Comparison of ENCODE assay signal across 18 cellular contexts in genomic region chr7:29296421-29296820, GRCh38.
DNase-seq lines count a peak whose midpoint lies in the region; ATAC-seq, FAIRE-seq and TF ChIP-seq lines count a peak whose summit lies in the region.
"Had no signal": no experiment of that assay in that cellular context is flagged by ENCODE, and none has a peak within 500 bp of the region (broad histone marks: within the 10 kb centered on the region; RNA-seq: fewer than 3 reads in every experiment).

No MANE protein-coding gene starts in this region.

- H3K4me3 ChIP-seq in H1 (ENCODE audit: extremely low read depth in 1 of 4, insufficient read depth in 2 of 4, low read depth in 3 of 4, low read length in 4 of 4): peak overlapping the region in 1 of 4 experiments; percentile 30; a peak in 1 of 8 replicates
- H3K4me3 ChIP-seq: GM12878, K562 had no signal

- H3K27me3 Mint-ChIP-seq in H9 (ENCODE audit: low read depth): no peaks in the 10 kb centered on the region
- peaks cover 6% of the 10 kb centered on the region for H3K27me3 Mint-ChIP-seq in memory B cell
- H3K27me3 Mint-ChIP-seq: B cell; CD4-positive, alpha-beta T cell had no signal

- H4K8ac ChIP-seq in H9 (replicated peaks; ENCODE audit: insufficient read length, low read depth, low read length) (no peak overlapping the region), H1 (ENCODE audit: extremely low read depth, insufficient read depth, low read length) (no peak overlapping the region)

- no peak overlapping the region for H2BK15ac ChIP-seq in H9 (ENCODE audit: low read depth, low read length)
- H2BK15ac ChIP-seq in H1 (ENCODE audit: low read length): no peak overlapping the region

- H3K9me3 Mint-ChIP-seq in H9 (no peaks in the 10 kb centered on the region), memory B cell (no peaks in the 10 kb centered on the region)
- H3K9me3 Mint-ChIP-seq: CD4-positive, alpha-beta T cell had no signal

- TF ChIP-seq POLR2A in H1 (IDR thresholded peaks at IDR 0.05; ENCODE audit: control extremely low read depth in 1 of 2, low read depth in 2 of 2, low read length in 2 of 2): no peak
- no peak for TF ChIP-seq POLR2A in GM12892 (IDR thresholded peaks at IDR 0.05; ENCODE audit: low read depth, low read length)

- FAIRE-seq in H1 (lab: Jason Lieb, UNC) (peak; percentile 94), GM12892 (lab: Jason Lieb, UNC) (no peak)
- FAIRE-seq: GM12878, GM19239, K562 had no signal

- peak in 1 of 2 experiments; percentile 59; a peak in 1 of 3 replicates for TF ChIP-seq EP300 in H1 (IDR thresholded peaks at IDR 0.05; ENCODE audit: borderline replicate concordance in 1 of 2, low read depth in 2 of 2, low read length in 2 of 2)

- no peaks in the 10 kb centered on the region for H3K36me3 ChIP-seq in H1 (ENCODE audit: control insufficient read depth in 2 of 4, insufficient read depth in 4 of 4, low read length in 3 of 4)

- DNase-seq in H9 (no peak), NCI-H526 (lab: John Stamatoyannopoulos, UW) (peak; percentile 95 to 98), H1 (ENCODE audit: low read depth in 1 of 2, low spot score in 2 of 2) (no peak), memory B cell (ENCODE audit: low spot score in 2 of 2) (no peak), GM12892 (ENCODE audit: insufficient read length) (no peak), NCI-H1105 treated with DMSO at 0.1 percent for 48 hours (lab: John Stamatoyannopoulos, UW) (no peak)
- DNase-seq: ACHN; C1 segment of cervical spinal cord; Calu3; CD4-positive, alpha-beta T cell; DMS 273 treated with DMSO at 0.1 percent for 48 hours; H7; Kasumi-1 had no signal

- peaks cover 70 to 81% of the 10 kb centered on the region in 2 experiments for H3K4me1 Mint-ChIP-seq in H9
- H3K4me1 Mint-ChIP-seq in memory B cell: peaks cover 7% of the 10 kb centered on the region

- H3K4me2 ChIP-seq in H9 (ENCODE audit: insufficient read depth, insufficient read length, low read length) (peak overlapping the region; percentile 11), H1 (ENCODE audit: insufficient read depth in 1 of 2, low read depth in 2 of 2, low read length in 2 of 2) (peak overlapping the region; percentile 24 to 50; a peak in 2 of 4 replicates)

- no peaks in the 10 kb centered on the region for H3K36me3 Mint-ChIP-seq in H9 (ENCODE audit: insufficient read depth in 1 of 3, low read depth in 3 of 3)
- no peaks in the 10 kb centered on the region for H3K36me3 Mint-ChIP-seq in memory B cell

- no peak overlapping the region for H3K14ac ChIP-seq in H9 (ENCODE audit: insufficient read depth, low read length)
- H3K14ac ChIP-seq in H1 (ENCODE audit: insufficient read length): no peak overlapping the region

- CTCF ChIA-PET in H1 (lab: Charles Lee; ENCODE audit: partially characterized antibody): interaction anchor here (0.6 to 6.8 kb wide), 16 partner anchors 11 to 370 kb away, joined by 3 to 67 read pairs (median 4); no protein-coding TSS in a partner anchor

- TF ChIP-seq RAD21 in H1 (IDR thresholded peaks at IDR 0.05 in 1 of 2, conservative IDR thresholded peaks at IDR 0.05 in 1 of 2; ENCODE audit: low read depth in 2 of 2, low read length in 2 of 2): no peak

- H3K27ac ChIP-seq in H9 (ENCODE audit: insufficient read length, low read depth, low read length) (peak overlapping the region; percentile 34), H1 (ENCODE audit: low read depth, low read length) (no peak overlapping the region)

- H3K27ac Mint-ChIP-seq in H9 (peak overlapping the region in 2 of 3 experiments; percentile 91; a peak in 5 of 7 replicates), memory B cell (no peak overlapping the region)
- H3K27ac Mint-ChIP-seq: B cell; CD4-positive, alpha-beta T cell had no signal

- H2BK12ac ChIP-seq in H9 (ENCODE audit: insufficient read length, low read depth, low read length) (no peak overlapping the region), H1 (ENCODE audit: low read depth, low read length) (no peak overlapping the region)

- TF ChIP-seq CTCF in H9 (conservative IDR thresholded peaks at IDR 0.05): no peak
- no peak for TF ChIP-seq CTCF in H1 (IDR thresholded peaks at IDR 0.05; ENCODE audit: control extremely low read depth in 1 of 3, insufficient read depth in 1 of 3, low read depth in 1 of 3, low read length in 3 of 3)

- H3T11ph ChIP-seq in H9 (ENCODE audit: low read length): no peak overlapping the region

- POLR2A ChIA-PET in H1 (lab: Charles Lee; ENCODE audit: partially characterized antibody): no interaction called here

- H2AK5ac ChIP-seq in H9 (ENCODE audit: insufficient read length, low read length): no peak overlapping the region
- no peak overlapping the region for H2AK5ac ChIP-seq in H1 (ENCODE audit: low read depth, low read length)

- H3K79me2 ChIP-seq in H9 (ENCODE audit: insufficient read depth, low read length) (no peaks in the 10 kb centered on the region), H1 (ENCODE audit: control insufficient read depth in 1 of 2, insufficient read depth in 2 of 2, low read length in 2 of 2) (no peaks in the 10 kb centered on the region)

- no peak overlapping the region for H3K23ac ChIP-seq in H9 (ENCODE audit: insufficient read length, low read depth, low read length)
- H3K23ac ChIP-seq in H1 (ENCODE audit: insufficient read length): no peak overlapping the region

- H3K27me3 ChIP-seq in H9 (ENCODE audit: insufficient read depth, low read length) (no peaks in the 10 kb centered on the region), H1 (replicated peaks in 1 of 4; ENCODE audit: control insufficient read depth in 3 of 4, extremely low read depth in 1 of 4, insufficient read depth in 3 of 4, low read length in 3 of 4) (no peaks in the 10 kb centered on the region)

- H2BK5ac ChIP-seq in H9 (ENCODE audit: insufficient read length, low read length): no peak overlapping the region
- H2BK5ac ChIP-seq in H1 (ENCODE audit: low read depth, low read length): peak overlapping the region; percentile 38; the same call in 1 of the 2 replicates

- H3K23me2 ChIP-seq in H9 (ENCODE audit: insufficient read length, low read depth, low read length, poor library complexity, severe bottlenecking): no peaks in the 10 kb centered on the region
- H3K23me2 ChIP-seq in H1 (ENCODE audit: low read depth, low read length): no peaks in the 10 kb centered on the region; the same call in 1 of the 2 replicates

- no peak overlapping the region for H3K4me3 Mint-ChIP-seq in H9
- no peak overlapping the region for H3K4me3 Mint-ChIP-seq in memory B cell
- H3K4me3 Mint-ChIP-seq: B cell; CD4-positive, alpha-beta T cell had no signal

- H4K20me1 ChIP-seq in H9 (ENCODE audit: control insufficient read depth, insufficient read depth, insufficient read length): no peaks in the 10 kb centered on the region
- H4K20me1 ChIP-seq in H1 (replicated peaks in 1 of 2; ENCODE audit: control insufficient read depth in 1 of 2, insufficient read depth in 2 of 2, low read length in 2 of 2): no peaks in the 10 kb centered on the region

- ATAC-seq in memory B cell (ENCODE audit: low read depth): peak; percentile 59
- ATAC-seq in GM18520 (IDR thresholded peaks at IDR 0.05; ENCODE audit: unreplicated experiment): no peak

- H2BK20ac ChIP-seq in H9 (ENCODE audit: low read depth, low read length, poor library complexity, severe bottlenecking) (no peak overlapping the region), H1 (ENCODE audit: low read length) (no peak overlapping the region; the same call in 1 of the 2 replicates)

- no peak overlapping the region for H2BK120ac ChIP-seq in H9 (ENCODE audit: low read depth, low read length, poor library complexity, severe bottlenecking)
- no peak overlapping the region for H2BK120ac ChIP-seq in H1 (replicated peaks; ENCODE audit: low read depth, low read length)

- no peak overlapping the region for H4K5ac ChIP-seq in H9 (ENCODE audit: insufficient read length, low read depth, low read length)
- H4K5ac ChIP-seq in H1 (ENCODE audit: insufficient read length, low read depth, low read length): no peak overlapping the region

- H4K91ac ChIP-seq in H9 (ENCODE audit: insufficient read length, low read depth, low read length) (no peak overlapping the region), H1 (replicated peaks; ENCODE audit: insufficient read length, low read length) (no peak overlapping the region)

- H3K9ac ChIP-seq in H9 (ENCODE audit: extremely low read depth, insufficient read length, low read length) (no peak overlapping the region), H1 (replicated peaks in 1 of 4; ENCODE audit: extremely low read depth in 1 of 4, low read depth in 3 of 4, low read length in 3 of 4) (no peak overlapping the region)

- H3K9me3 ChIP-seq in H9 (ENCODE audit: control insufficient read depth, low read depth, low read length): no peaks in the 10 kb centered on the region
- no peaks in the 10 kb centered on the region for H3K9me3 ChIP-seq in H1 (ENCODE audit: insufficient read depth in 2 of 2, low read depth in 1 of 2, low read length in 1 of 2)

- H3K4me1 ChIP-seq in H9 (ENCODE audit: insufficient read depth, low read length): peaks cover 11% of the 10 kb centered on the region; the same call in 1 of the 2 replicates
- peaks cover 14 to 28% (median 18%) of the 10 kb centered on the region in 4 experiments for H3K4me1 ChIP-seq in H1 (replicated peaks in 1 of 4; ENCODE audit: control insufficient read depth in 3 of 4, insufficient read depth in 4 of 4, low read length in 3 of 4)

- H2AFZ ChIP-seq in H9 (ENCODE audit: low read length) (no peak overlapping the region), H1 (ENCODE audit: low read length) (no peak overlapping the region)

- H3K56ac ChIP-seq in H9 (ENCODE audit: insufficient read length, low read depth, low read length) (no peak overlapping the region), H1 (replicated peaks; ENCODE audit: insufficient read length, low read depth, low read length) (no peak overlapping the region)

- no peak overlapping the region for H3K4ac ChIP-seq in H9 (ENCODE audit: low read depth, low read length)
- H3K4ac ChIP-seq in H1 (replicated peaks; ENCODE audit: insufficient read length, low read depth, low read length): no peak overlapping the region

- H3K79me1 ChIP-seq in H9 (ENCODE audit: insufficient read depth, low read depth, low read length, poor library complexity, severe bottlenecking): no peaks in the 10 kb centered on the region
- H3K79me1 ChIP-seq in H1 (ENCODE audit: low read depth, low read length): no peaks in the 10 kb centered on the region

- H3K18ac ChIP-seq in H9 (ENCODE audit: insufficient read length, low read depth, low read length) (no peak overlapping the region), H1 (ENCODE audit: extremely low read depth, low read length) (0 out of 2 replicates have a peak overlapping the region, but pooled peaks have one; percentile 76)

Comparison
In these comparisons a context has a peak if more than half of its experiments do, and no peak if none do; other contexts are left out.
1. DNase-seq: peak in NCI-H526 (2 of 2); none in H9 (single experiment), H1 (0 of 2), memory B cell (0 of 2), GM12892 (single experiment) and NCI-H1105 treated with DMSO at 0.1 percent for 48 hours (single experiment).